In genomic region chr18:55579471-55579870, GRCh38 we compare ENCODE assay signal across 1 cellular context.
TF ChIP-seq lines count a peak whose summit lies in the region.

No MANE protein-coding gene starts in this region.

TF ChIP-seq in HEK293, 187 proteins besides CTCF, POLR2A, EP300 and RAD21 (continued from another document):
- no peak for TF ChIP-seq ZNF335 (tag by site-specific recombination; conservative IDR thresholded peaks at IDR 0.05)
